In the genomic region with DNA sequence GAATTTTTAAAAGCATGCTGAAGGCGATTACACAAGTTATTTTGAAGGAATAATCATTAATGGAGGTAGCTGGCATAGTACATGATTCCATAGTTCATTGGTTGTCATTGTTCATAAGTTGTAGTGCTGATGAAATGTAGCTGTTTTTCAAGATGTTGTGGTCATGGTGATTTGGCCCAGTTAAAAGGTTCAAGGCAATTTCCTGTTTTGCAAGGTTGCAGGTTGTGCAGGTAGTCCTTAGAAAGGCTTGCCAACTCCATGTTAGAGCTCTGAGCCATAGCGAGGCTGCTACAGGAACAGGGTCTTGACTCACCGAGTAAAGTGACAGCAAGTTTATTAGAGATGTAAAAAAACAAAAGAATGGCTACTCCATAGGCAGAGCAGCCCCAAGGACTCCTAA, we compare ENCODE assay signal across 30 cellular contexts.
"Had no signal": no experiment of that assay in that cellular context is flagged by ENCODE, and none has a peak within 500 bp of the region (broad histone marks: within the 10 kb centered on the region; RNA-seq: fewer than 3 reads in every experiment).

No MANE protein-coding gene starts in this region.

- H3K9me3 ChIP-seq: adrenal gland, body of pancreas, gastrocnemius medialis had no signal

- H3K36me3 ChIP-seq: adrenal gland, gastrocnemius medialis, heart left ventricle, WERI-Rb-1 had no signal

- H3K27me3 ChIP-seq: adrenal gland, body of pancreas, gastrocnemius medialis, heart left ventricle had no signal

- DNase-seq: activated B cell treated with CpG ODN at 0.5 μM for 24 hours; activated CD4-positive, alpha-beta T cell treated with anti-CD3 and anti-CD28 coated beads for 48 hours; activated CD4-positive, alpha-beta T cell treated with anti-CD3 and anti-CD28 coated beads, Interleukin-2, amount 50 U/mL, for 1 hour; activated CD4-positive, alpha-beta T cell treated with anti-CD3 and anti-CD28 coated beads, Interleukin-2, amount 50 U/mL, for 48 hours; activated CD8-positive, alpha-beta memory T cell treated with anti-CD3 and anti-CD28 coated beads for 24 hours; activated CD8-positive, alpha-beta T cell treated with anti-CD3 and anti-CD28 coated beads for 36 hours; activated effector memory CD4-positive, alpha-beta T cell treated with Interleukin-2 at 50 U/mL for 16 hours; activated gamma-delta T cell treated with Interleukin-2 at 50 U/mL for 16 hours; activated naive CD4-positive, alpha-beta T cell treated with Interleukin-2 at 50 U/mL for 16 hours; activated naive CD8-positive, alpha-beta T cell treated with anti-CD3 and anti-CD28 coated beads for 36 hours; activated naive CD8-positive, alpha-beta T cell treated with anti-CD3 and anti-CD28 coated beads, Interleukin-2, amount 50 U/mL, for 24 hours; activated T-cell treated with anti-CD3 and anti-CD28 coated beads, Interleukin-2, amount 50 U/mL, for 4 hours; adrenal gland; amygdala; aorta; body of pancreas; cortex of kidney; dermis blood vessel endothelial cell; effector CD4-positive, alpha-beta T cell; foreskin fibroblast; gastrocnemius medialis; glutamatergic neuron; heart left ventricle; T-helper 1 cell; T-helper 17 cell; T1000; WERI-Rb-1 had no signal

- FAIRE-seq: colon, endometrium, endothelial cell of umbilical vein had no signal

- H3K4me1 ChIP-seq: adrenal gland, body of pancreas, gastrocnemius medialis, heart left ventricle had no signal

- H3K4me3 ChIP-seq: adrenal gland, body of pancreas, gastrocnemius medialis, heart left ventricle had no signal

- H3K27ac ChIP-seq: adrenal gland, body of pancreas, gastrocnemius medialis, heart left ventricle, WERI-Rb-1 had no signal
